Comparison of ENCODE assay signal across 10 cellular contexts in genomic region chr2:95181774-95182173, GRCh38.
"Had no signal": no experiment of that assay in that cellular context is flagged by ENCODE, and none has a peak within 500 bp of the region (broad histone marks: within the 10 kb centered on the region; RNA-seq: fewer than 3 reads in every experiment).

No MANE protein-coding gene starts in this region.

- H3K27ac ChIP-seq: HL-60 had no signal

- H3K4me3 Mint-ChIP-seq: GM23338, H9, HFFc6 had no signal

- H3K27ac Mint-ChIP-seq: GM23338, H9, HFFc6 had no signal

- H2AFZ ChIP-seq: GM23338 had no signal

- H3K4me2 ChIP-seq: GM23338 had no signal

- ATAC-seq: GM23338, K562 had no signal

- H3K4me3 ChIP-seq: GM23338, K562 had no signal

- DNase-seq: H9, HCEC 1CT, HFFc6, IMR-90, KG1 had no signal

- FAIRE-seq: H1, H54, K562 had no signal

- H3K4me1 Mint-ChIP-seq: GM23338, H9 had no signal
